ENCODE assay signal across 1 cellular context in genomic region chr12:56162468-56163290, GRCh38.
A peak's percentile ranks its signal among the peaks of the same experiment; 100 is the strongest.
TF ChIP-seq lines count a peak whose summit lies in the region.

No MANE protein-coding gene starts in this region.

TF ChIP-seq in HepG2, 621 proteins besides CTCF, POLR2A, EP300 and RAD21:
- TF ChIP-seq ZBTB38 (CRISPR knock-in tag; IDR thresholded peaks at IDR 0.05) (no peak), RBFOX2 (IDR thresholded peaks at IDR 0.05; ENCODE audit: low read depth, low read length) (0 out of 2 replicates have a peak, but pooled peaks have one; percentile 19), NFE2L2 (IDR thresholded peaks at IDR 0.05; ENCODE audit: low read length) (no peak), POGZ (CRISPR knock-in tag; IDR thresholded peaks at IDR 0.05) (no peak), POLR2AphosphoS5 (IDR thresholded peaks at IDR 0.05; ENCODE audit: low read depth, low read length) (peak; percentile 42; the same call in 1 of the 2 replicates), ZNF496 (CRISPR knock-in tag; IDR thresholded peaks at IDR 0.05; ENCODE audit: insufficient replicate concordance) (no peak), RBM22 (optimal IDR thresholded peaks at IDR 0.05; ENCODE audit: low read length) (peak; percentile 49), ZNF782 (CRISPR knock-in tag; IDR thresholded peaks at IDR 0.05; ENCODE audit: borderline replicate concordance) (no peak), ZNF841 (CRISPR knock-in tag; IDR thresholded peaks at IDR 0.05; ENCODE audit: borderline replicate concordance) (no peak), PAXIP1 (CRISPR knock-in tag; conservative IDR thresholded peaks at IDR 0.05) (no peak), MTERF4 (CRISPR knock-in tag; IDR thresholded peaks at IDR 0.05) (no peak), ZNF776 (CRISPR knock-in tag; IDR thresholded peaks at IDR 0.05) (no peak), POLR2G (IDR thresholded peaks at IDR 0.05; ENCODE audit: low read depth, low read length) (peak; percentile 53; the same call in 1 of the 2 replicates), MATR3 (CRISPR knock-in tag; IDR thresholded peaks at IDR 0.05) (no peak)
